In genomic region chr22:32203181-32204105, GRCh38 we compare ENCODE assay signal across 9 cellular contexts. TPM values are rescaled to one million over a fixed set of nuclear protein-coding genes. Genes with fewer than 3 reads are reported as not detected.
DNase-seq lines count a peak whose midpoint lies in the region; ATAC-seq and TF ChIP-seq lines count a peak whose summit lies in the region.
"Had no signal": no experiment of that assay in that cellular context is flagged by ENCODE, and none has a peak within 500 bp of the region (broad histone marks: within the 10 kb centered on the region; RNA-seq: fewer than 3 reads in every experiment).

No MANE protein-coding gene starts in this region.

- peak in 1 of 2 donors; percentile 3 for ATAC-seq in activated T-cell treated with anti-CD3 and anti-CD28 coated beads, Interleukin-2, amount 50 U/mL, for 4 hours
- ATAC-seq in RWPE2 (ENCODE audit: low read depth), result peak; percentile 11; the same call in 1 of the 3 replicates

- peaks cover 48% of the 10 kb centered on the region for H3K4me1 Mint-ChIP-seq in activated T-cell treated with anti-CD3 and anti-CD28 coated beads, Interleukin-2, amount 50 U/mL, for 4 hours (ENCODE audit: low read depth)
- H3K4me1 Mint-ChIP-seq in progenitor cell of endocrine pancreas (ENCODE audit: low read depth), result peaks cover 16% of the 10 kb centered on the region

- H3K27ac ChIP-seq in RWPE2 (ENCODE audit: poor library complexity, severe bottlenecking) (no peak overlapping the region), esophagus squamous epithelium (no peak overlapping the region)

- H3K36me3 Mint-ChIP-seq in activated T-cell treated with anti-CD3 and anti-CD28 coated beads, Interleukin-2, amount 50 U/mL, for 4 hours (ENCODE audit: insufficient read depth), result no peaks in the 10 kb centered on the region
- H3K36me3 Mint-ChIP-seq in progenitor cell of endocrine pancreas (ENCODE audit: insufficient read depth), result no peaks in the 10 kb centered on the region

- intact Hi-C loops in esophagus squamous epithelium (cut with DNase I), result loop anchor here (10.0 kb wide), 1 partner anchor 229 kb away; no protein-coding TSS in a partner anchor

- DNase-seq in activated T-cell treated with anti-CD3 and anti-CD28 coated beads, Interleukin-2, amount 50 U/mL, for 4 hours, result no peak
- no peak for DNase-seq in activated T-cell treated with anti-CD3 and anti-CD28 coated beads, Interleukin-2, amount 50 U/mL, for 1 hour
- no peak for DNase-seq in RWPE2 (ENCODE audit: low spot score)
- no peak for DNase-seq in esophagus squamous epithelium (lab: John Stamatoyannopoulos, UW)
- DNase-seq in progenitor cell of endocrine pancreas (ENCODE audit: low spot score, unreplicated experiment), result no peak
- DNase-seq in BE2C, result no peak
- no peak for DNase-seq in HuH-7.5 (ENCODE audit: low spot score)
- DNase-seq in HPDE6-E6E7 (ENCODE audit: extremely low spot score), result no peak

- peaks cover 8% of the 10 kb centered on the region for H3K27me3 Mint-ChIP-seq in activated T-cell treated with anti-CD3 and anti-CD28 coated beads, Interleukin-2, amount 50 U/mL, for 4 hours (ENCODE audit: low read depth)
- peaks cover 45% of the 10 kb centered on the region for H3K27me3 Mint-ChIP-seq in progenitor cell of endocrine pancreas

- TF ChIP-seq CTCF in RWPE2 (IDR thresholded peaks at IDR 0.05; ENCODE audit: poor library complexity, severe bottlenecking) (no peak), esophagus squamous epithelium (IDR thresholded peaks at IDR 0.05) (no peak), progenitor cell of endocrine pancreas (IDR thresholded peaks at IDR 0.05; ENCODE audit: unreplicated experiment) (no peak), BE2C (IDR thresholded peaks at IDR 0.05; ENCODE audit: low read depth, low read length) (no peak)

- H3K27ac Mint-ChIP-seq in progenitor cell of endocrine pancreas, result no peak overlapping the region

- no peaks in the 10 kb centered on the region for H3K36me3 ChIP-seq in RWPE2 (ENCODE audit: low read depth)
- no peaks in the 10 kb centered on the region for H3K36me3 ChIP-seq in esophagus squamous epithelium
- H3K36me3 ChIP-seq in BE2C, result no peaks in the 10 kb centered on the region

- TF ChIP-seq POLR2A in esophagus squamous epithelium (IDR thresholded peaks at IDR 0.05), result no peak

- peaks cover 8% of the 10 kb centered on the region for H3K27me3 ChIP-seq in RWPE2 (ENCODE audit: insufficient read depth, poor library complexity, severe bottlenecking)
- H3K27me3 ChIP-seq in esophagus squamous epithelium, result peaks cover 0 to 67% (median 8%) of the 10 kb centered on the region in 4 donors
- H3K27me3 ChIP-seq in BE2C, result peaks cover 33% of the 10 kb centered on the region

- 61% methylated on average over 9 of the region's 56 CpGs; no CpG with 5 or more reads in 1 of the 2 donors for WGBS in esophagus squamous epithelium, 2 donors

- no peaks in the 10 kb centered on the region for H3K9me3 Mint-ChIP-seq in activated T-cell treated with anti-CD3 and anti-CD28 coated beads, Interleukin-2, amount 50 U/mL, for 4 hours
- no peaks in the 10 kb centered on the region for H3K9me3 Mint-ChIP-seq in progenitor cell of endocrine pancreas (ENCODE audit: low read depth)

- H3K9me3 ChIP-seq in RWPE2 (ENCODE audit: severe bottlenecking), result no peaks in the 10 kb centered on the region
- H3K9me3 ChIP-seq in esophagus squamous epithelium, result no peaks in the 10 kb centered on the region
- H3K9me3 ChIP-seq in BE2C, result no peaks in the 10 kb centered on the region

- H3K4me3 Mint-ChIP-seq in activated T-cell treated with anti-CD3 and anti-CD28 coated beads, Interleukin-2, amount 50 U/mL, for 4 hours, result peak overlapping the region; percentile 73
- peak overlapping the region; percentile 81 for H3K4me3 Mint-ChIP-seq in progenitor cell of endocrine pancreas (ENCODE audit: low read depth)

- H3K4me1 ChIP-seq in RWPE2 (ENCODE audit: insufficient read depth, poor library complexity, severe bottlenecking) (peaks cover 3% of the 10 kb centered on the region), esophagus squamous epithelium (peaks cover 9 to 24% (median 12%) of the 10 kb centered on the region in 3 donors), BE2C (no peaks in the 10 kb centered on the region)

- H3K4me3 ChIP-seq in RWPE2 (ENCODE audit: severe bottlenecking) (peak overlapping the region; percentile 32), esophagus squamous epithelium (peak overlapping the region in 3 of 4 donors; percentile 13 to 47 (median 21)), BE2C (ENCODE audit: low read depth, low read length) (no peak overlapping the region)

RNA-seq across cellular contexts. Expression of gene RFPL2, which starts 1.4 kb away (rescaled TPM):
- total RNA-seq in activated T-cell treated with anti-CD3 and anti-CD28 coated beads, Interleukin-2, amount 50 U/mL, for 4 hours, result not detected
- not detected for total RNA-seq in esophagus squamous epithelium
- 1.0 TPM in 2 replicates for total RNA-seq in progenitor cell of endocrine pancreas
- not detected for polyA plus RNA-seq in BE2C (2012; ENCODE audit: insufficient read depth, insufficient read length, low read depth)
- polyA plus RNA-seq: BJ had no signal

RNA-seq across cellular contexts. Expression of gene C22orf42, which starts 44.3 kb away (rescaled TPM):
- total RNA-seq in activated T-cell treated with anti-CD3 and anti-CD28 coated beads, Interleukin-2, amount 50 U/mL, for 4 hours, result not detected
- not detected for total RNA-seq in esophagus squamous epithelium
- 13.2 and 13.9 TPM in 2 replicates for total RNA-seq in progenitor cell of endocrine pancreas
- not detected for polyA plus RNA-seq in BE2C (2012; ENCODE audit: insufficient read depth, insufficient read length, low read depth)
- polyA plus RNA-seq: BJ had no signal

RNA-seq across cellular contexts. Expression of gene SLC5A4, which starts 51.7 kb away (rescaled TPM):
- not detected for total RNA-seq in activated T-cell treated with anti-CD3 and anti-CD28 coated beads, Interleukin-2, amount 50 U/mL, for 4 hours
- total RNA-seq in esophagus squamous epithelium (under 1 TPM in 3 of 4 donors, not detected in 1; 0.23 to 0.40 (median 0.38) TPM), progenitor cell of endocrine pancreas (not detected in 2 replicates)
- polyA plus RNA-seq in BE2C (2012; ENCODE audit: insufficient read depth, insufficient read length, low read depth), result 0.28 TPM
- polyA plus RNA-seq: BJ had no signal

Comparison
In these comparisons a context has a peak if more than half of its experiments do, and no peak if none do; other contexts are left out.
1. RNA of gene C22orf42, which starts 44.3 kb away (total RNA-seq): 13.2 to 13.9 TPM in progenitor cell of endocrine pancreas; not detected in activated T-cell treated with anti-CD3 and anti-CD28 coated beads, Interleukin-2, amount 50 U/mL, for 4 hours and not detected in esophagus squamous epithelium; every median in the first group is over 10 times any median in the second.